1 cellular context compared by ENCODE assay signal in genomic region chr15:98616397-98616796, GRCh38.
TF ChIP-seq lines count a peak whose summit lies in the region.

No MANE protein-coding gene starts in this region.

TF ChIP-seq in GM23338, 12 proteins besides CTCF, POLR2A, EP300 and RAD21:
- TF ChIP-seq ETS1 (IDR thresholded peaks at IDR 0.05) (no peak), STAT1 (IDR thresholded peaks at IDR 0.05; ENCODE audit: unreplicated experiment) (no peak), EZH2phosphoT487 (IDR thresholded peaks at IDR 0.05; ENCODE audit: unreplicated experiment) (no peak), ZNF114 (CRISPR knock-in tag; IDR thresholded peaks at IDR 0.05) (no peak), ZNF331 (CRISPR knock-in tag; IDR thresholded peaks at IDR 0.05; ENCODE audit: low read depth) (no peak), JUNB (IDR thresholded peaks at IDR 0.05; ENCODE audit: unreplicated experiment) (no peak), CREB1 (CRISPR knock-in tag; IDR thresholded peaks at IDR 0.05; ENCODE audit: low read depth) (no peak), POLR2AphosphoS5 (IDR thresholded peaks at IDR 0.05; ENCODE audit: low read depth) (no peak), ZNF462 (CRISPR knock-in tag; IDR thresholded peaks at IDR 0.05) (no peak), REST (IDR thresholded peaks at IDR 0.05; ENCODE audit: unreplicated experiment) (no peak), NANOG (IDR thresholded peaks at IDR 0.05; ENCODE audit: borderline replicate concordance) (no peak), EZH2 (IDR thresholded peaks at IDR 0.05; ENCODE audit: low read depth, unreplicated experiment) (no peak)
